22 cellular contexts compared by ENCODE assay signal in genomic region chr10:32175629-32176028, GRCh38.
"Had no signal": no experiment of that assay in that cellular context is flagged by ENCODE, and none has a peak within 500 bp of the region (broad histone marks: within the 10 kb centered on the region; RNA-seq: fewer than 3 reads in every experiment).

No MANE protein-coding gene starts in this region.

- H3K9me3 ChIP-seq: pancreas, prostate gland, suprapubic skin, vagina had no signal

- DNase-seq: kidney glomerular epithelial cell; left colon; left ventricle myocardium inferior; mammary epithelial cell; mesenchymal stem cell; naive thymus-derived CD8-positive, alpha-beta T cell; nucleus accumbens; pancreas; retina; right cardiac atrium; sigmoid colon; small intestine; spleen; stimulated activated CD4-positive, alpha-beta T cell treated with anti-CD3 and anti-CD28 coated beads, Interleukin-4, amount 100 ng/mL, for 24 hours; stimulated activated naive CD4-positive, alpha-beta T cell had no signal

- H3K27me3 ChIP-seq: hepatocyte, pancreas, sigmoid colon, spleen, suprapubic skin, tibial nerve, vagina had no signal

- ATAC-seq: left colon; naive thymus-derived CD8-positive, alpha-beta T cell; pancreas; right cardiac atrium; stimulated activated effector memory CD8-positive, alpha-beta T cell treated with anti-CD3 and anti-CD28 coated beads, Interleukin-12 subunit alpha, Interleukin-12 subunit beta, amount 100 ng/mL, for 72 hours had no signal

- H3K27ac ChIP-seq: hepatocyte, left ventricle myocardium inferior, pancreas, prostate gland, sigmoid colon, spleen, suprapubic skin, tibial nerve, vagina had no signal

- H3K36me3 ChIP-seq: left ventricle myocardium inferior, pancreas, prostate gland, sigmoid colon, spleen, suprapubic skin, tibial nerve, vagina had no signal

- H3K4me3 ChIP-seq: hepatocyte, left ventricle myocardium inferior, pancreas, prostate gland, sigmoid colon, spleen, suprapubic skin, tibial nerve, vagina had no signal

- FAIRE-seq: keratinocyte, pancreas, small intestine had no signal

- H3K79me2 ChIP-seq: hepatocyte had no signal

- H3K4me2 ChIP-seq: hepatocyte had no signal

- H3K4me1 ChIP-seq: left ventricle myocardium inferior, prostate gland, sigmoid colon, spleen had no signal

- H2AFZ ChIP-seq: hepatocyte had no signal
